Comparison of ENCODE assay signal across 1 cellular context in genomic region chr16:50695017-50696000, GRCh38.
A peak's percentile ranks its signal among the peaks of the same experiment; 100 is the strongest.
TF ChIP-seq lines count a peak whose summit lies in the region.

No MANE protein-coding gene starts in this region.

TF ChIP-seq in liver, 16 proteins besides CTCF, POLR2A, EP300 and RAD21 (continued from another document):
- TF ChIP-seq ZBTB33 (IDR thresholded peaks at IDR 0.05) (no peak), REST (IDR thresholded peaks at IDR 0.05) (peak; percentile 24), FOXA2 (IDR thresholded peaks at IDR 0.05) (no peak), JUND (IDR thresholded peaks at IDR 0.05) (peak in 1 of 2 donors; percentile 6), FOXA1 (IDR thresholded peaks at IDR 0.05) (no peak), HNF4A (conservative IDR thresholded peaks at IDR 0.05) (peak; percentile 49 to 55), HNF4G (IDR thresholded peaks at IDR 0.05) (no peak), YY1 (IDR thresholded peaks at IDR 0.05) (peak; percentile 35), GABPA (IDR thresholded peaks at IDR 0.05 in 1 of 2, conservative IDR thresholded peaks at IDR 0.05 in 1 of 2) (no peak)
